Comparison of ENCODE assay signal across 8 cellular contexts in genomic region chr10:62804384-62805138, GRCh38. TPM values are rescaled to one million over a fixed set of nuclear protein-coding genes. Genes with fewer than 3 reads are reported as not detected.
DNase-seq lines count a peak whose midpoint lies in the region; ATAC-seq lines count a peak whose summit lies in the region.

TSS of gene ADO (plus strand) at chr10:62804720. CDS start at chr10:62805060, 340 bp downstream.

- H3K9me3 ChIP-seq in NT2/D1 (ENCODE audit: insufficient read depth, low read length) = no peaks in the 10 kb centered on the region

- in situ Hi-C loops in Caki2 (cut with HindIII; ENCODE audit: low pct_unique_long_range_greater_than_20kb, low sequenced_read_pairs) = loop anchor here (25.0 kb wide), 1 partner anchor 192 kb away; no protein-coding TSS in a partner anchor

- peak within 1 kb of the TSS; percentile 85 for H3K4me3 ChIP-seq in NT2/D1 (ENCODE audit: insufficient read length, low read depth)

- H3K9ac ChIP-seq in NT2/D1 (ENCODE audit: insufficient read length, low read depth) = peak within 1 kb of the TSS; percentile 97

- no peaks in the 10 kb centered on the region for H3K4me1 ChIP-seq in NT2/D1 (ENCODE audit: insufficient read depth, insufficient read length)

- H3K27me3 ChIP-seq in NT2/D1 (ENCODE audit: insufficient read depth, insufficient read length) = no peaks in the 10 kb centered on the region

- DNase-seq in Caki2 (ENCODE audit: low read depth) (peak; percentile 90), HT1080 (ENCODE audit: low read depth) (peak; percentile 80), NT2/D1 (ENCODE audit: low read depth, low spot score) (peak; percentile 66), activated T-cell treated with anti-CD3 and anti-CD28 coated beads for 4 hours (peak; percentile 68), epidermal melanocyte (ENCODE audit: insufficient read length, low spot score) (peak; percentile 88), middle frontal gyrus (ENCODE audit: extremely low spot score, low spot score) (peak; percentile 89)
- peak; percentile 85 for DNase-seq in stimulated activated CD8-positive, alpha-beta memory T cell treated with anti-CD3 and anti-CD28 coated beads, Interleukin-4, amount 100 ng/mL, for 48 hours

- peak; percentile 85 for ATAC-seq in GM21367 (IDR thresholded peaks at IDR 0.05; ENCODE audit: unreplicated experiment)

- H3K36me3 ChIP-seq in NT2/D1 (ENCODE audit: insufficient read depth, insufficient read length, low read length) = peaks cover 21% of the 10 kb centered on the region

RNA-seq across cellular contexts. Expression of gene ADO, which starts in this region (rescaled TPM):
- 48.4 and 50.6 TPM in 2 replicates for total RNA-seq in Caki2 (2014; rRNA removed; shearing (Covaris generic); ENCODE audit: low replicate concordance)
- 33.2 and 38.4 TPM in 2 replicates for total RNA-seq in HT1080 (2014; rRNA removed; shearing (Covaris generic))
- 26.5 and 28.3 TPM in 2 replicates for polyA plus RNA-seq in HT1080 (2015; cell fraction: cytosol; rRNA removed)
- 18.6 and 20.4 TPM in 2 replicates for polyA plus RNA-seq in HT1080 (2015; cell fraction: nucleus; rRNA removed)

Comparison
In these comparisons a context has a peak if more than half of its experiments do, and no peak if none do; other contexts are left out.
1. Peak in every context shown above with its lines: DNase-seq, ATAC-seq and H3K4me3 ChIP-seq.